Comparison of ENCODE assay signal across 8 cellular contexts in genomic region chr3:79255292-79255691, GRCh38.
"Had no signal": no experiment of that assay in that cellular context is flagged by ENCODE, and none has a peak within 500 bp of the region (broad histone marks: within the 10 kb centered on the region; RNA-seq: fewer than 3 reads in every experiment).

No MANE protein-coding gene starts in this region.

- H3K9ac ChIP-seq: KMS-11 had no signal

- DNase-seq: H9, HCEC 1CT, Karpas-422, KBM-7 had no signal

- H3K4me2 ChIP-seq: GM23338, KMS-11 had no signal

- H3K27ac ChIP-seq: KMS-11 had no signal

- FAIRE-seq: H1, H54 had no signal

- H3K4me3 ChIP-seq: GM23338 had no signal

- ATAC-seq: GM23338 had no signal
